Comparison of ENCODE assay signal across 8 cellular contexts in genomic region chr12:111767362-111768158, GRCh38.
DNase-seq lines count a peak whose midpoint lies in the region; ATAC-seq lines count a peak whose summit lies in the region.

No MANE protein-coding gene starts in this region.

- H3K9me3 ChIP-seq in iPS-20b (ENCODE audit: insufficient read depth, low read depth, low read length): no peaks in the 10 kb centered on the region

- CTCF ChIA-PET in activated naive CD4-positive, alpha-beta T cell treated with anti-CD3 and anti-CD28 coated beads, Interleukin-2, amount 10 ng/mL, durations not matched to agents 7 days and 5 days (lab: Charles Lee): no interaction called here

- no peak for ATAC-seq in stimulated activated memory B cell treated with anti-CD40 and anti-IgM and Interleukin-4, amounts not matched to agents 10 μg/mL and 1 μg/mL and 100 μg/mL, for 72 hours
- ATAC-seq in GM19035 (IDR thresholded peaks at IDR 0.05; ENCODE audit: unreplicated experiment) (no peak), HG03039 (IDR thresholded peaks at IDR 0.05; ENCODE audit: unreplicated experiment) (no peak)

- H3K36me3 ChIP-seq in iPS-20b (ENCODE audit: insufficient read depth, low read depth, low read length): no peaks in the 10 kb centered on the region

- peaks cover 8% of the 10 kb centered on the region for H3K4me1 ChIP-seq in iPS-20b (ENCODE audit: insufficient read depth, low read length)

- H3K4me1 Mint-ChIP-seq in activated naive CD4-positive, alpha-beta T cell treated with anti-CD3 and anti-CD28 coated beads, Interleukin-2, amount 10 ng/mL, durations not matched to agents 7 days and 5 days: peaks cover 11% of the 10 kb centered on the region
- peaks cover 57% of the 10 kb centered on the region for H3K4me1 Mint-ChIP-seq in stimulated activated memory B cell treated with anti-CD40 and anti-IgM and Interleukin-4, amounts not matched to agents 10 μg/mL and 1 μg/mL and 100 μg/mL, for 72 hours

- H3K27me3 Mint-ChIP-seq in activated naive CD4-positive, alpha-beta T cell treated with anti-CD3 and anti-CD28 coated beads, Interleukin-2, amount 10 ng/mL, durations not matched to agents 7 days and 5 days: peaks cover 81% of the 10 kb centered on the region
- no peaks in the 10 kb centered on the region for H3K27me3 Mint-ChIP-seq in stimulated activated memory B cell treated with anti-CD40 and anti-IgM and Interleukin-4, amounts not matched to agents 10 μg/mL and 1 μg/mL and 100 μg/mL, for 72 hours

- peaks cover 3% of the 10 kb centered on the region for H3K36me3 Mint-ChIP-seq in activated naive CD4-positive, alpha-beta T cell treated with anti-CD3 and anti-CD28 coated beads, Interleukin-2, amount 10 ng/mL, durations not matched to agents 7 days and 5 days
- H3K36me3 Mint-ChIP-seq in stimulated activated memory B cell treated with anti-CD40 and anti-IgM and Interleukin-4, amounts not matched to agents 10 μg/mL and 1 μg/mL and 100 μg/mL, for 72 hours: no peaks in the 10 kb centered on the region

- peaks cover 14% of the 10 kb centered on the region; the same call in 1 of the 2 replicates for H3K27me3 ChIP-seq in iPS-20b (ENCODE audit: insufficient read depth, low read length)

- no peak overlapping the region for H3K27ac ChIP-seq in iPS-20b (ENCODE audit: low read length)

- H3K27ac Mint-ChIP-seq in activated naive CD4-positive, alpha-beta T cell treated with anti-CD3 and anti-CD28 coated beads, Interleukin-2, amount 10 ng/mL, durations not matched to agents 7 days and 5 days: no peak overlapping the region
- H3K27ac Mint-ChIP-seq in stimulated activated memory B cell treated with anti-CD40 and anti-IgM and Interleukin-4, amounts not matched to agents 10 μg/mL and 1 μg/mL and 100 μg/mL, for 72 hours: peak overlapping the region; percentile 88

- peak overlapping the region; percentile 69 for H3K4me3 Mint-ChIP-seq in activated naive CD4-positive, alpha-beta T cell treated with anti-CD3 and anti-CD28 coated beads, Interleukin-2, amount 10 ng/mL, durations not matched to agents 7 days and 5 days
- peak overlapping the region; percentile 86 for H3K4me3 Mint-ChIP-seq in stimulated activated memory B cell treated with anti-CD40 and anti-IgM and Interleukin-4, amounts not matched to agents 10 μg/mL and 1 μg/mL and 100 μg/mL, for 72 hours

- peak overlapping the region; percentile 82 for H3K9ac ChIP-seq in iPS-20b (ENCODE audit: low read depth, low read length)

- H3K9me3 Mint-ChIP-seq in activated naive CD4-positive, alpha-beta T cell treated with anti-CD3 and anti-CD28 coated beads, Interleukin-2, amount 10 ng/mL, durations not matched to agents 7 days and 5 days: no peaks in the 10 kb centered on the region
- H3K9me3 Mint-ChIP-seq in stimulated activated memory B cell treated with anti-CD40 and anti-IgM and Interleukin-4, amounts not matched to agents 10 μg/mL and 1 μg/mL and 100 μg/mL, for 72 hours: no peaks in the 10 kb centered on the region

- H3K4me3 ChIP-seq in iPS-20b (ENCODE audit: low read length): peak overlapping the region; percentile 90

- no peak for DNase-seq in activated naive CD4-positive, alpha-beta T cell treated with anti-CD3 and anti-CD28 coated beads, Interleukin-2, amount 10 ng/mL, durations not matched to agents 7 days and 5 days
- no peak for DNase-seq in activated naive CD4-positive, alpha-beta T cell (lab: John Stamatoyannopoulos, UW)
- DNase-seq in amniotic epithelial cell (ENCODE audit: low read depth) (peak; percentile 43), NCI-H510A treated with DMSO at 0.1 percent for 48 hours (lab: John Stamatoyannopoulos, UW) (no peak)
